ENCODE assay signal across 11 cellular contexts in genomic region chr7:135150072-135150782, GRCh38. TPM values are rescaled to one million over a fixed set of nuclear protein-coding genes. Genes with fewer than 3 reads are reported as not detected.
DNase-seq lines count a peak whose midpoint lies in the region; ATAC-seq and TF ChIP-seq lines count a peak whose summit lies in the region.
"Had no signal": no experiment of that assay in that cellular context is flagged by ENCODE, and none has a peak within 500 bp of the region (broad histone marks: within the 10 kb centered on the region; RNA-seq: fewer than 3 reads in every experiment).

No MANE protein-coding gene starts in this region.

- H2AFZ ChIP-seq in ACC112 (ENCODE audit: low read length, unreplicated experiment) = no peak overlapping the region

- no peaks in the 10 kb centered on the region for H3K27me3 ChIP-seq in ACC112 (ENCODE audit: insufficient read depth, low read length)

- peak overlapping the region; percentile 85 for H3K27ac Mint-ChIP-seq in dendritic cell treated with granulocyte-macrophage colony-stimulating factor and Interleukin-4, amounts not matched to agents 40 ng/mL and 50 ng/mL, for 4 days
- H3K27ac Mint-ChIP-seq in naive B cell = peak overlapping the region; percentile 87 to 99 (median 96)

- H3K79me2 ChIP-seq in ACC112 (ENCODE audit: control insufficient read depth, insufficient read depth, low read length, unreplicated experiment) = peaks cover 29% of the 10 kb centered on the region

- peaks cover 28% of the 10 kb centered on the region for H3K36me3 Mint-ChIP-seq in dendritic cell treated with granulocyte-macrophage colony-stimulating factor and Interleukin-4, amounts not matched to agents 40 ng/mL and 50 ng/mL, for 4 days (ENCODE audit: low read depth)
- H3K36me3 Mint-ChIP-seq in naive B cell = peaks cover 27 to 32% of the 10 kb centered on the region in 2 donors

- peak; percentile 1 for TF ChIP-seq CTCF in GM13977 (IDR thresholded peaks at IDR 0.05; ENCODE audit: extremely low read depth, insufficient read depth, missing control alignments)

- H3K4me3 Mint-ChIP-seq in dendritic cell treated with granulocyte-macrophage colony-stimulating factor and Interleukin-4, amounts not matched to agents 40 ng/mL and 50 ng/mL, for 4 days = peak overlapping the region; percentile 39
- peak overlapping the region; percentile 79 to 96 (median 90) for H3K4me3 Mint-ChIP-seq in naive B cell

- DNase-seq in GM13977 (ENCODE audit: low spot score) (no peak), naive B cell (no peak), NCI-H2171 treated with DMSO at 0.1 percent for 48 hours (lab: John Stamatoyannopoulos, UW) (no peak)
- DNase-seq: activated CD4-positive, alpha-beta T cell treated with anti-CD3 and anti-CD28 coated beads for 4 hours; IMR-90; SHP77 treated with DMSO at 0.1 percent for 48 hours had no signal

- no peaks in the 10 kb centered on the region for H3K27me3 Mint-ChIP-seq in dendritic cell treated with granulocyte-macrophage colony-stimulating factor and Interleukin-4, amounts not matched to agents 40 ng/mL and 50 ng/mL, for 4 days
- H3K27me3 Mint-ChIP-seq in naive B cell = no peaks in the 10 kb centered on the region

- peaks cover 49% of the 10 kb centered on the region for H3K4me1 Mint-ChIP-seq in dendritic cell treated with granulocyte-macrophage colony-stimulating factor and Interleukin-4, amounts not matched to agents 40 ng/mL and 50 ng/mL, for 4 days (ENCODE audit: low read depth)
- H3K4me1 Mint-ChIP-seq in naive B cell = peaks cover 63 to 89% (median 73%) of the 10 kb centered on the region in 3 donors

- ATAC-seq in naive B cell (ENCODE audit: low read depth in 2 of 2) = no peak
- no peak for ATAC-seq in GM18867 (IDR thresholded peaks at IDR 0.05; ENCODE audit: unreplicated experiment)
- ATAC-seq in GM18870 (IDR thresholded peaks at IDR 0.05; ENCODE audit: unreplicated experiment) = no peak
- no peak for ATAC-seq in HG03571 (IDR thresholded peaks at IDR 0.05; ENCODE audit: unreplicated experiment)

- H3K27ac ChIP-seq in ACC112 (ENCODE audit: low read depth, low read length) = no peak overlapping the region

- peaks cover 17% of the 10 kb centered on the region for H3K9me3 Mint-ChIP-seq in dendritic cell treated with granulocyte-macrophage colony-stimulating factor and Interleukin-4, amounts not matched to agents 40 ng/mL and 50 ng/mL, for 4 days
- peaks cover 3 to 23% (median 18%) of the 10 kb centered on the region in 7 donors for H3K9me3 Mint-ChIP-seq in naive B cell

- in situ Hi-C loops in GM13977 (cut with MboI; ENCODE audit: low pct_unique_long_range_greater_than_20kb, low sequenced_read_pairs, unreplicated experiment) = loop anchor here (10.0 kb wide), 1 partner anchor 155 kb away; no protein-coding TSS in a partner anchor

- H3K4me3 ChIP-seq in ACC112 (ENCODE audit: low read depth, low read length) = peak overlapping the region; percentile 85

- intact Hi-C loops in dendritic cell treated with granulocyte-macrophage colony-stimulating factor and Interleukin-4, amounts not matched to agents 40 ng/mL and 50 ng/mL, for 4 days (cut with micrococcal nuclease) = no loop called here

- peaks cover 21% of the 10 kb centered on the region for H3K4me1 ChIP-seq in ACC112 (ENCODE audit: control insufficient read depth, insufficient read depth, low read length, unreplicated experiment)

- 0 out of 2 replicates have a peak, but pooled peaks cover 11% of the 10 kb centered on the region for H3K36me3 ChIP-seq in ACC112 (ENCODE audit: insufficient read depth, low read length)

RNA-seq across cellular contexts. Expression of gene TMEM140, which starts 2.4 kb away (rescaled TPM):
- 10 to 100 TPM; 14.1 to 31.7 (median 25.2) TPM for polyA plus RNA-seq in naive B cell (ENCODE audit: low read depth in 6 of 6)

RNA-seq across cellular contexts. Expression of gene CYREN, which starts 20.3 kb away (rescaled TPM):
- 10 to 100 TPM; 35.4 to 64.0 (median 48.9) TPM for polyA plus RNA-seq in naive B cell (ENCODE audit: low read depth in 6 of 6)
